ENCODE assay signal across 21 cellular contexts in genomic region chr1:206420471-206420870, GRCh38. TPM values are rescaled to one million over a fixed set of nuclear protein-coding genes. Genes with fewer than 3 reads are reported as not detected.
DNase-seq lines count a peak whose midpoint lies in the region; ATAC-seq and TF ChIP-seq lines count a peak whose summit lies in the region.
"Had no signal": no experiment of that assay in that cellular context is flagged by ENCODE, and none has a peak within 500 bp of the region (broad histone marks: within the 10 kb centered on the region; RNA-seq: fewer than 3 reads in every experiment).

No MANE protein-coding gene starts in this region.

- H3K4me3 ChIP-seq in breast epithelium: no peak overlapping the region
- no peak overlapping the region for H3K4me3 ChIP-seq in PC-9
- H3K4me3 ChIP-seq in right cardiac atrium (ENCODE audit: low read length): no peak overlapping the region
- H3K4me3 ChIP-seq: GM23338 had no signal

- intact Hi-C loops in MCF 10A (cut with micrococcal nuclease): no loop called here
- intact Hi-C loops in breast epithelium (cut with DNase I; ENCODE audit: low total_unique reads): no loop called here
- intact Hi-C loops in PC-9 (cut with micrococcal nuclease; ENCODE audit: unreplicated experiment): no loop called here
- intact Hi-C loops in Right ventricle myocardium superior (cut with DNase I): no loop called here
- intact Hi-C loops in right cardiac atrium (cut with DNase I): no loop called here

- no peak for TF ChIP-seq POLR2A in breast epithelium (IDR thresholded peaks at IDR 0.05)

- BruUV-seq in MCF 10A (replicated peaks; lab: Mats Ljungman, UMichigan) (no TSS peak), PC-9 (replicated peaks; lab: Mats Ljungman, UMichigan) (TSS peak; percentile 12)

- H3K4me1 Mint-ChIP-seq in MCF 10A (ENCODE audit: insufficient read depth, unreplicated experiment): peaks cover 14% of the 10 kb centered on the region
- H3K4me1 Mint-ChIP-seq: GM23338 had no signal

- peaks cover 62% of the 10 kb centered on the region for H3K36me3 Mint-ChIP-seq in MCF 10A (ENCODE audit: insufficient read depth, unreplicated experiment)

- H3K4me3 Mint-ChIP-seq in MCF 10A (ENCODE audit: unreplicated experiment): no peak overlapping the region
- H3K4me3 Mint-ChIP-seq: CD4-positive, alpha-beta T cell; GM23338 had no signal

- H3K9me3 ChIP-seq in breast epithelium: no peaks in the 10 kb centered on the region
- H3K9me3 ChIP-seq in PC-9 (ENCODE audit: insufficient read depth, low read depth): no peaks in the 10 kb centered on the region
- H3K9me3 ChIP-seq in right cardiac atrium (ENCODE audit: control insufficient read depth, low read length): no peaks in the 10 kb centered on the region

- CTCF ChIA-PET in MCF 10A (lab: Yijun Ruan, JAX): interaction anchor here (0.6 to 1.2 kb wide), 5 partner anchors 12 to 868 kb away, joined by 3 to 7 read pairs (median 3); no protein-coding TSS in a partner anchor
- CTCF ChIA-PET in PC-9 (lab: Charles Lee): no interaction called here

- H3K27me3 ChIP-seq in breast epithelium (no peaks in the 10 kb centered on the region), PC-9 (ENCODE audit: insufficient read depth, low read depth) (no peaks in the 10 kb centered on the region), right cardiac atrium (ENCODE audit: control insufficient read depth, insufficient read depth) (no peaks in the 10 kb centered on the region)

- H3K27ac Mint-ChIP-seq in MCF 10A (ENCODE audit: low read depth, unreplicated experiment): peak overlapping the region; percentile 84
- H3K27ac Mint-ChIP-seq: CD4-positive, alpha-beta T cell; GM23338 had no signal

- H3K4me1 ChIP-seq in breast epithelium (no peaks in the 10 kb centered on the region), PC-9 (replicated peaks; ENCODE audit: insufficient read depth) (peaks cover 41% of the 10 kb centered on the region), right cardiac atrium (ENCODE audit: control insufficient read depth, insufficient read depth, low read length) (peaks cover 5% of the 10 kb centered on the region)

- no peaks in the 10 kb centered on the region for H3K9me2 ChIP-seq in PC-9 (ENCODE audit: insufficient read depth)

- H4K20me1 ChIP-seq in PC-9 (ENCODE audit: insufficient read depth): no peaks in the 10 kb centered on the region

- no peaks in the 10 kb centered on the region for H3K36me3 ChIP-seq in breast epithelium
- H3K36me3 ChIP-seq in PC-9 (ENCODE audit: low read depth): peaks cover 24% of the 10 kb centered on the region

- H3K9me3 Mint-ChIP-seq in MCF 10A (ENCODE audit: unreplicated experiment): no peaks in the 10 kb centered on the region
- H3K9me3 Mint-ChIP-seq: CD4-positive, alpha-beta T cell; GM23338 had no signal

- H3K27me3 Mint-ChIP-seq in MCF 10A (ENCODE audit: insufficient read depth, unreplicated experiment): no peaks in the 10 kb centered on the region
- H3K27me3 Mint-ChIP-seq: CD4-positive, alpha-beta T cell had no signal

- ATAC-seq in Right ventricle myocardium superior (ENCODE audit: poor library complexity) (no peak), right cardiac atrium (no peak)
- ATAC-seq: GM23338, Right ventricle myocardium inferior had no signal

- no peak overlapping the region for H2AFZ ChIP-seq in PC-9
- H2AFZ ChIP-seq: GM23338 had no signal

- POLR2A ChIA-PET in MCF 10A (lab: Yijun Ruan, JAX): interaction anchor here (6.9 kb wide), 1 partner anchor 10 kb away, joined by 26 read pairs; no protein-coding TSS in a partner anchor
- POLR2A ChIA-PET in PC-9 (lab: Charles Lee; ENCODE audit: unreplicated experiment): interaction anchor here (0.5 kb wide), 1 partner anchor 10 kb away, joined by 8 read pairs; no protein-coding TSS in a partner anchor

- H3K27ac ChIP-seq in breast epithelium: no peak overlapping the region
- H3K27ac ChIP-seq in PC-9: peak overlapping the region; percentile 97
- H3K27ac ChIP-seq in epithelial cell of prostate: peak overlapping the region; percentile 89
- H3K27ac ChIP-seq in right cardiac atrium (ENCODE audit: low read length): no peak overlapping the region

- H3F3A ChIP-seq in PC-9 (ENCODE audit: insufficient read depth, low read depth): peaks cover 18% of the 10 kb centered on the region; the same call in 1 of the 2 replicates

- DNase-seq in MCF 10A (ENCODE audit: unreplicated experiment): no peak
- no peak for DNase-seq in breast epithelium (ENCODE audit: low spot score in 2 of 2)
- no peak for DNase-seq in PC-9
- DNase-seq in epithelial cell of prostate (ENCODE audit: low read depth, low spot score): no peak
- no peak for DNase-seq in Right ventricle myocardium superior
- DNase-seq in right cardiac atrium: no peak
- no peak for DNase-seq in activated T-cell treated with anti-CD3 and anti-CD28 coated beads for 4 hours
- DNase-seq in NCI-H1105 (lab: John Stamatoyannopoulos, UW): no peak
- DNase-seq: 8988T; CD4-positive, alpha-beta T cell; COR-L47; DMS79; KG1; NCI-H1092 treated with DMSO at 0.1 percent for 48 hours; NCI-H146; NCI-H2029; NCI-H345; NCI-H524 treated with DMSO at 0.1 percent for 48 hours; NCI-H82 had no signal

- H3K4me2 ChIP-seq in PC-9: peak overlapping the region; percentile 75
- H3K4me2 ChIP-seq: GM23338 had no signal

- no peak for TF ChIP-seq CTCF in MCF 10A (IDR thresholded peaks at IDR 0.05; ENCODE audit: unreplicated experiment)
- TF ChIP-seq CTCF in breast epithelium (IDR thresholded peaks at IDR 0.05): no peak
- TF ChIP-seq CTCF in PC-9 (conservative IDR thresholded peaks at IDR 0.05): no peak

- 0 out of 2 replicates have a peak, but pooled peaks cover 4% of the 10 kb centered on the region for H3K79me2 ChIP-seq in PC-9 (ENCODE audit: low read depth)

- 94% methylated on average over 4 of the region's 4 CpGs for WGBS in right cardiac atrium

RNA-seq across cellular contexts. Expression of gene IKBKE, which starts 49.8 kb away (rescaled TPM):
- total RNA-seq in MCF 10A (2022) (7.1 and 12.1 TPM in 2 replicates), breast epithelium (1 to 10 TPM; 4.4 to 4.9 (median 4.8) TPM), PC-9 (2021) (12.5 and 12.6 TPM in 2 replicates), Right ventricle myocardium superior (0.46 TPM), right cardiac atrium (1 to 10 TPM; 1.1 to 2.0 (median 1.5) TPM)
- 0.54 TPM for polyA plus RNA-seq in right cardiac atrium

Comparison
In these comparisons a context has a peak if more than half of its experiments do, and no peak if none do; other contexts are left out.
1. H3K27ac ChIP-seq: peak in PC-9 (single experiment) and epithelial cell of prostate (single experiment); none in breast epithelium (0 of 2) and right cardiac atrium (single experiment).